7 cellular contexts compared by ENCODE assay signal in the genomic region with DNA sequence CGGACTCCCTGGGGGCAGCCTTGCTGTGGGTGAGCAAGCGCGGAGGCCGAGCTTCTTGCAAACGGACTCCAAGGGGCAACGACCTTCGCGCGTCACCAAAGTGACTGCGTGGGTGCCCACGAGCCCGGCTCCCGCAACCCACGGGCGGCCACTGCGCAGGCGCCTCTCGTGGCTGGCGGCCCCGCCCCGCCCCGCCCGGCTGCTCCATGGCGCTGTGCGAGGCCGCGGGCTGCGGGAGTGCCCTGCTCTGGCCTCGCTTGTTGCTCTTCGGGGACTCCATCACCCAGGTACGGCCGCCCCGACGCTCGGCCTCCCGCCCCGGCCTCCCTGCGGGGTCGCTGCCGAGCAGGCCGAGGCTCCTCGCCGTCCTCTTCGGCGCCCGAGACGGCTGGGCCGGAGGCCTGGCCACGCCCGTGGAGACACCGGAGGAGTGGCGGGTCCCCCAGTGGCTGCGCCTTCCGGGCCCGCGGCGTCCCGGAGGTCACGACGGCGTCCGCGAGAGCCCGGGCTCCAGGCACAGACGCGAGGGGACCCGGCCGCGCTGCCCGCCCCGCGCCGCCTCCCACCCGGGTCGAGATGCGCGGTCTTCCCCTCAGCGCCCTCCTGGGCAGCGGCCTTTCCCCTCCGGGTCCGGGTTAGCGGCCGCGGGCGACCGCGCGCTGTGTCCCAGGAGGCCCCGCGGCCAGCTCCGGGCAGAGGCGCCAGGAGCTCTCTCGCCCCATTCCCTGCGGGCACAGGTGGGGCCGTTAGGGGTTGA. TPM values are rescaled to one million over a fixed set of nuclear protein-coding genes. Genes with fewer than 3 reads are reported as not detected.
DNase-seq lines count a peak whose midpoint lies in the region; ATAC-seq and TF ChIP-seq lines count a peak whose summit lies in the region.

A gene with protein sequence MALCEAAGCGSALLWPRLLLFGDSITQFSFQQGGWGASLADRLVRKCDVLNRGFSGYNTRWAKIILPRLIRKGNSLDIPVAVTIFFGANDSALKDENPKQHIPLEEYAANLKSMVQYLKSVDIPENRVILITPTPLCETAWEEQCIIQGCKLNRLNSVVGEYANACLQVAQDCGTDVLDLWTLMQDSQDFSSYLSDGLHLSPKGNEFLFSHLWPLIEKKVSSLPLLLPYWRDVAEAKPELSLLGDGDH (plus strand): TSS at position 191 of the 757 bp plus-strand sequence. CDS start 16 bp downstream, at position 207.

- intact Hi-C loops in HCT116 (cut with micrococcal nuclease), result loop anchor here (10.0 kb wide), 1 partner anchor 330 kb away; no protein-coding TSS in a partner anchor

- peak within 1 kb of the TSS; percentile 88 for H2AFZ ChIP-seq in HCT116 (ENCODE audit: low read depth, low read length, poor library complexity, severe bottlenecking)
- peak within 1 kb of the TSS; percentile 77 for H2AFZ ChIP-seq in MM.1S (ENCODE audit: low read length)

- TF ChIP-seq RAD21 in HCT116 (IDR thresholded peaks at IDR 0.05; ENCODE audit: low read depth), result no peak

- CTCF ChIA-PET in HCT116 (lab: Charles Lee), result interaction anchor here (1.0 kb wide), 1 partner anchor 331 kb away, joined by 3 read pairs; no protein-coding TSS in a partner anchor

- H3K27ac ChIP-seq in HCT116 (ENCODE audit: low read depth, low read length) (peak within 1 kb of the TSS; percentile 88), MM.1S (ENCODE audit: low read length) (no peak within 1 kb of the TSS; the same call in 1 of the 2 replicates), cingulate gyrus (ENCODE audit: low read depth, low read length) (peak within 1 kb of the TSS; percentile 91)

- no peaks in the 10 kb centered on the region for H3K9me2 ChIP-seq in HCT116 (ENCODE audit: insufficient read depth)
- H3K9me2 ChIP-seq in MM.1S (replicated peaks; ENCODE audit: insufficient read depth, low read length), result no peaks in the 10 kb centered on the region

- H3K9ac ChIP-seq in HCT116 (ENCODE audit: low read length) (peak within 1 kb of the TSS; percentile 81), MM.1S (ENCODE audit: low read length) (peak within 1 kb of the TSS; percentile 72)

- H3K36me3 ChIP-seq in HCT116 (ENCODE audit: control insufficient read depth in 1 of 2, insufficient read depth in 2 of 2, low read length in 2 of 2), result peaks cover 4 to 12% of the 10 kb centered on the region in 2 experiments; a peak in 2 of 4 replicates
- no peaks in the 10 kb centered on the region for H3K36me3 ChIP-seq in MM.1S (replicated peaks; ENCODE audit: insufficient read depth, low read length)

- POLR2A ChIA-PET in HCT116 (lab: Charles Lee), result interaction anchor here (1.2 kb wide), 2 partner anchors 9 to 295 kb away, joined by 4 to 6 read pairs; no protein-coding TSS in a partner anchor

- H3K4me2 ChIP-seq in HCT116 (ENCODE audit: low read length) (peak within 1 kb of the TSS; percentile 98), MM.1S (ENCODE audit: low read depth, low read length) (peak within 1 kb of the TSS; percentile 87)

- ATAC-seq in HCT116, result peak; percentile 82
- ATAC-seq in left lobe of liver, result peak; percentile 86

- peak within 1 kb of the TSS; percentile 53 to 80 for H3K4me3 ChIP-seq in HCT116 (replicated peaks in 1 of 2; ENCODE audit: low read depth in 1 of 2, low read length in 2 of 2)
- H3K4me3 ChIP-seq in MM.1S (ENCODE audit: low read length), result peak within 1 kb of the TSS; percentile 68

- H3K79me2 ChIP-seq in HCT116 (ENCODE audit: insufficient read depth, low read length) (peaks cover 4% of the 10 kb centered on the region; the same call in 1 of the 2 replicates), MM.1S (ENCODE audit: low read length) (no peaks in the 10 kb centered on the region)

- no peaks in the 10 kb centered on the region for H3K27me3 ChIP-seq in HCT116 (ENCODE audit: insufficient read depth, low read length)
- H3K27me3 ChIP-seq in MM.1S (replicated peaks; ENCODE audit: insufficient read depth, low read length), result no peaks in the 10 kb centered on the region

- H4K20me1 ChIP-seq in HCT116 (ENCODE audit: insufficient read depth), result no peaks in the 10 kb centered on the region; the same call in 1 of the 2 replicates
- no peaks in the 10 kb centered on the region for H4K20me1 ChIP-seq in MM.1S (ENCODE audit: insufficient read depth, low read length)

- no TSS peak for BruUV-seq in HCT116 (replicated peaks; lab: Mats Ljungman, UMichigan)

- H3F3A ChIP-seq in MM.1S (ENCODE audit: insufficient read depth, low read length), result 0 out of 2 replicates have a peak, but pooled peaks cover 10% of the 10 kb centered on the region

- RAD21 ChIA-PET in HCT116 (lab: Charles Lee; ENCODE audit: low non-redundant PET in 1 of 2, low total read pairs in 2 of 2, uncharacterized antibody in 2 of 2, unreplicated experiment in 2 of 2), result no interaction called here

- DNase-seq in GM13977 (ENCODE audit: low spot score) (peak; percentile 91), HCT116 (ENCODE audit: low read depth, low spot score) (no peak), MM.1S (peak; percentile 62), left lobe of liver (ENCODE audit: low spot score) (peak; percentile 77)
- DNase-seq in activated CD4-positive, alpha-beta T cell treated with anti-CD3 and anti-CD28 coated beads for 48 hours, result peak; percentile 71
- peak; percentile 77 for DNase-seq in stimulated activated CD4-positive, alpha-beta T cell treated with anti-CD3 and anti-CD28 coated beads, Interleukin-2, amount 100 ng/mL, for 4 hours (ENCODE audit: low read depth)

- TF ChIP-seq CTCF in GM13977 (IDR thresholded peaks at IDR 0.05; ENCODE audit: extremely low read depth, insufficient read depth, missing control alignments), result no peak
- no peak for TF ChIP-seq CTCF in HCT116 (IDR thresholded peaks at IDR 0.05 in 2 of 3, conservative IDR thresholded peaks at IDR 0.05 in 1 of 3; ENCODE audit: borderline replicate concordance in 1 of 3, insufficient read depth in 1 of 3, low read depth in 2 of 3, low read length in 2 of 3)
- no peak for TF ChIP-seq CTCF in MM.1S (IDR thresholded peaks at IDR 0.05; ENCODE audit: low read length)

- H3K4me1 ChIP-seq in HCT116 (ENCODE audit: control insufficient read depth in 1 of 2, insufficient read depth in 2 of 2, low read length in 2 of 2) (peaks cover 5 to 22% of the 10 kb centered on the region in 2 experiments; a peak in 3 of 4 replicates), MM.1S (ENCODE audit: low read length) (no peaks in the 10 kb centered on the region)

- H3K9me3 ChIP-seq in HCT116 (ENCODE audit: control insufficient read depth in 1 of 2, insufficient read depth in 1 of 2, low read depth in 1 of 2, low read length in 2 of 2), result no peaks in the 10 kb centered on the region
- H3K9me3 ChIP-seq in MM.1S (replicated peaks; ENCODE audit: insufficient read depth, low read length), result no peaks in the 10 kb centered on the region

- in situ Hi-C loops in GM13977 (cut with MboI; ENCODE audit: low pct_unique_long_range_greater_than_20kb, low sequenced_read_pairs, unreplicated experiment), result no loop called here

- TF ChIP-seq POLR2A in HCT116 (IDR thresholded peaks at IDR 0.05; ENCODE audit: borderline replicate concordance, extremely low read depth, insufficient read depth, insufficient read length), result peak; percentile 38

TF ChIP-seq in HCT116, 20 proteins besides CTCF, POLR2A, EP300 and RAD21 (continues in another document):
- TF ChIP-seq SP1 (IDR thresholded peaks at IDR 0.05; ENCODE audit: low read depth), result no peak
- no peak for TF ChIP-seq SRF (IDR thresholded peaks at IDR 0.05; ENCODE audit: low read depth)
- TF ChIP-seq ELF1 (IDR thresholded peaks at IDR 0.05; ENCODE audit: borderline replicate concordance, low read depth), result no peak
- no peak for TF ChIP-seq JUND (IDR thresholded peaks at IDR 0.05)
- no peak for TF ChIP-seq EGR1 (IDR thresholded peaks at IDR 0.05; ENCODE audit: low read depth)
- TF ChIP-seq, protein P1, sequence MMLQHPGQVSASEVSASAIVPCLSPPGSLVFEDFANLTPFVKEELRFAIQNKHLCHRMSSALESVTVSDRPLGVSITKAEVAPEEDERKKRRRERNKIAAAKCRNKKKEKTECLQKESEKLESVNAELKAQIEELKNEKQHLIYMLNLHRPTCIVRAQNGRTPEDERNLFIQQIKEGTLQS (IDR thresholded peaks at IDR 0.05), result no peak
- no peak for TF ChIP-seq EZH2phosphoT487 (IDR thresholded peaks at IDR 0.05; ENCODE audit: borderline replicate concordance)
- TF ChIP-seq ZNF274 (IDR thresholded peaks at IDR 0.05; ENCODE audit: low read depth, low read length), result no peak
- TF ChIP-seq EZH2 (IDR thresholded peaks at IDR 0.05), result no peak
- TF ChIP-seq, protein P2, sequence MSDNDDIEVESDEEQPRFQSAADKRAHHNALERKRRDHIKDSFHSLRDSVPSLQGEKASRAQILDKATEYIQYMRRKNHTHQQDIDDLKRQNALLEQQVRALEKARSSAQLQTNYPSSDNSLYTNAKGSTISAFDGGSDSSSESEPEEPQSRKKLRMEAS (IDR thresholded peaks at IDR 0.05), result peak; percentile 26
- TF ChIP-seq FOSL1 (IDR thresholded peaks at IDR 0.05; ENCODE audit: low read depth), result no peak
- no peak for TF ChIP-seq YY1 (IDR thresholded peaks at IDR 0.05; ENCODE audit: extremely low read depth, insufficient replicate concordance, low read depth, low read length)
- TF ChIP-seq, protein P3, sequence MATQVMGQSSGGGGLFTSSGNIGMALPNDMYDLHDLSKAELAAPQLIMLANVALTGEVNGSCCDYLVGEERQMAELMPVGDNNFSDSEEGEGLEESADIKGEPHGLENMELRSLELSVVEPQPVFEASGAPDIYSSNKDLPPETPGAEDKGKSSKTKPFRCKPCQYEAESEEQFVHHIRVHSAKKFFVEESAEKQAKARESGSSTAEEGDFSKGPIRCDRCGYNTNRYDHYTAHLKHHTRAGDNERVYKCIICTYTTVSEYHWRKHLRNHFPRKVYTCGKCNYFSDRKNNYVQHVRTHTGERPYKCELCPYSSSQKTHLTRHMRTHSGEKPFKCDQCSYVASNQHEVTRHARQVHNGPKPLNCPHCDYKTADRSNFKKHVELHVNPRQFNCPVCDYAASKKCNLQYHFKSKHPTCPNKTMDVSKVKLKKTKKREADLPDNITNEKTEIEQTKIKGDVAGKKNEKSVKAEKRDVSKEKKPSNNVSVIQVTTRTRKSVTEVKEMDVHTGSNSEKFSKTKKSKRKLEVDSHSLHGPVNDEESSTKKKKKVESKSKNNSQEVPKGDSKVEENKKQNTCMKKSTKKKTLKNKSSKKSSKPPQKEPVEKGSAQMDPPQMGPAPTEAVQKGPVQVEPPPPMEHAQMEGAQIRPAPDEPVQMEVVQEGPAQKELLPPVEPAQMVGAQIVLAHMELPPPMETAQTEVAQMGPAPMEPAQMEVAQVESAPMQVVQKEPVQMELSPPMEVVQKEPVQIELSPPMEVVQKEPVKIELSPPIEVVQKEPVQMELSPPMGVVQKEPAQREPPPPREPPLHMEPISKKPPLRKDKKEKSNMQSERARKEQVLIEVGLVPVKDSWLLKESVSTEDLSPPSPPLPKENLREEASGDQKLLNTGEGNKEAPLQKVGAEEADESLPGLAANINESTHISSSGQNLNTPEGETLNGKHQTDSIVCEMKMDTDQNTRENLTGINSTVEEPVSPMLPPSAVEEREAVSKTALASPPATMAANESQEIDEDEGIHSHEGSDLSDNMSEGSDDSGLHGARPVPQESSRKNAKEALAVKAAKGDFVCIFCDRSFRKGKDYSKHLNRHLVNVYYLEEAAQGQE (IDR thresholded peaks at IDR 0.05; ENCODE audit: low read depth), result no peak

RNA-seq across cellular contexts. Expression of the gene that starts here (rescaled TPM):
- total RNA-seq in HCT116 (2021; ENCODE audit: unreplicated experiment) (35.1 TPM), left lobe of liver (28.6 TPM)
- polyA plus RNA-seq in HCT116 (2012), result 32.1 and 38.1 TPM in 2 replicates
